Comparison of ENCODE assay signal across 1 cellular context in genomic region chr5:79628276-79628675, GRCh38.
TF ChIP-seq lines count a peak whose summit lies in the region.

No MANE protein-coding gene starts in this region.

TF ChIP-seq in WTC11, 78 proteins besides CTCF, POLR2A, EP300 and RAD21 (continued from another document):
- no peak for TF ChIP-seq FOXP4 (CRISPR knock-in tag; IDR thresholded peaks at IDR 0.05)
